In the genomic region with DNA sequence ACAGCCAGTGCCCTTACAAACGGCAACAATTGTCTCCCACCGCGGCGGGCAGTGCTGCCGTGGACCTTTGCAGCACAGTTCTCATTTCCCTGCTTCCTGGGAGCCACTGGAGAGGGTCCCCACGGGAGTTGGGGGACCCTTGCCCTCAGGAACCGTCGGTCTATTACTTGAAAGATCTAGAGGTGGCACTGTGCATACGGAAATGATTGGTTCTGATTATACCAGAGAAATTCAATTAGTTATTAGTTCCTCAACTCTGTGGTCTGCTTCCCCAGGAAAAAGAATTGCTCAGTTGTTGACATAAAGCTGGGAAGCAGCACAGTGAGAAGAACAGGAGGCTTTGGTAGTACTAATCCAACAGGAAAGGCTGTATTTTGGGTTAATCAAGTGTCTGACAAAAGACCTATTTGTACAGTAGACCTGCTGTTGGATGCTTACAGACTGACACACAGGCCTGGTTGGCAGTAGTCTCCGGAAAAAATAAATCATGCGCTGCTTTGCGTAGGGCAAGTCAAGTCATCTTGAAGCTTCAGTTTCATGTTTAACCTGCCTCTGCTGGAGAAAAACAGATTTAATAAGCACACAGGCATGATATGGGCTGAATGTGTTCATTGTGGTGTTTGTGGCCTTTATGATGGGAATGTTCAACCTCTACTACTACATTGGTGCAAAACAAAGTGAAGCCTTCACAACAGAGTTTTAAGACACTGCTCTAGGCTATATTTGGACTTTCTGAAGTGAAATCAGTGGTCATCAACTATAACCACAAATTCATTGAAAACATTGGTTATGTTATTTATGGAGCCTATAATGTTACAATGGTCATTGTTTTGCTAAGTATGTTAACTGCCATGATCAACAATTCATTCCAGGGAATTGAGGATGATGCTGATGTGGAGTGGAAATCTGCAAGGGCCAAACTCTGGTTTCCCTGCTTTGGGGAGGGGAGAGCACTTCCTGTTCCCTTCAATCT, we compare ENCODE assay signal across 10 cellular contexts. TPM values are rescaled to one million over a fixed set of nuclear protein-coding genes. Genes with fewer than 3 reads are reported as not detected.
A peak's percentile ranks its signal among the peaks of the same experiment; 100 is the strongest.
DNase-seq lines count a peak whose midpoint lies in the region; ATAC-seq, FAIRE-seq and TF ChIP-seq lines count a peak whose summit lies in the region.
"Had no signal": no experiment of that assay in that cellular context is flagged by ENCODE, and none has a peak within 500 bp of the region (broad histone marks: within the 10 kb centered on the region; RNA-seq: fewer than 3 reads in every experiment).

No MANE protein-coding gene starts in this region.

- peak overlapping the region; percentile 97 for H3K27ac ChIP-seq in SJSA1
- H3K27ac ChIP-seq in keratinocyte (ENCODE audit: control insufficient read depth, insufficient read depth, low read length) = no peak overlapping the region
- H3K27ac ChIP-seq: HL-60 had no signal

- H4K20me1 ChIP-seq in keratinocyte (ENCODE audit: control insufficient read depth, extremely low read depth, insufficient read depth, low read length) = no peaks in the 10 kb centered on the region

- H3K4me1 ChIP-seq in SJSA1 (replicated peaks) = peaks cover 60% of the 10 kb centered on the region
- H3K4me1 ChIP-seq in keratinocyte (ENCODE audit: control insufficient read depth, extremely low read depth, insufficient read depth, low read length) = peaks cover 19% of the 10 kb centered on the region

- dilution Hi-C loops in keratinocyte (cut with MboI; ENCODE audit: extremely low pct_ligation_motif_present, low sequenced_read_pairs) = no loop called here

- peak; percentile 21 for ATAC-seq in GM19395 (IDR thresholded peaks at IDR 0.05; ENCODE audit: unreplicated experiment)

- no peak for TF ChIP-seq CTCF in keratinocyte (optimal IDR thresholded peaks at IDR 0.05 in 1 of 3, IDR thresholded peaks at IDR 0.05 in 1 of 3, conservative IDR thresholded peaks at IDR 0.05 in 1 of 3; ENCODE audit: extremely low read depth in 1 of 3, insufficient read depth in 2 of 3, low read length in 3 of 3)

- no peaks in the 10 kb centered on the region for H3K27me3 ChIP-seq in SJSA1 (replicated peaks)
- H3K27me3 ChIP-seq in keratinocyte (ENCODE audit: control insufficient read depth, extremely low read depth, insufficient read depth, low read length) = peaks cover 3% of the 10 kb centered on the region

- DNase-seq in COLO829 (ENCODE audit: low spot score) = peak; percentile 72
- DNase-seq in SJSA1 (ENCODE audit: low read depth in 1 of 2, low spot score in 2 of 2) = peak in 1 of 2 experiments; percentile 55
- DNase-seq in keratinocyte (ENCODE audit: low read depth, low spot score) = no peak
- no peak for DNase-seq in NCI-H82 treated with DMSO at 0.1 percent for 48 hours (lab: John Stamatoyannopoulos, UW; ENCODE audit: unreplicated experiment)
- no peak for DNase-seq in OCI-M1 (lab: John Stamatoyannopoulos, UW)
- DNase-seq in NCI-H1048 (lab: John Stamatoyannopoulos, UW) = no peak
- no peak for DNase-seq in NCI-H345 (lab: John Stamatoyannopoulos, UW)
- DNase-seq: nucleus accumbens had no signal

- H3K4me2 ChIP-seq in keratinocyte (ENCODE audit: control insufficient read depth, extremely low read depth, insufficient read depth, low read depth, low read length) = no peak overlapping the region

- FAIRE-seq in keratinocyte (lab: Jason Lieb, UNC) = peak; percentile 44

- no peaks in the 10 kb centered on the region for H3K9me1 ChIP-seq in keratinocyte (ENCODE audit: control insufficient read depth, extremely low read depth, insufficient read depth, low read length)

- no peak overlapping the region for H3K4me3 ChIP-seq in SJSA1
- H3K4me3 ChIP-seq in keratinocyte (ENCODE audit: control insufficient read depth in 2 of 3, extremely low read depth in 1 of 3, insufficient read depth in 2 of 3, low read depth in 1 of 3, low read length in 3 of 3) = no peak overlapping the region

- H3K79me2 ChIP-seq in keratinocyte (ENCODE audit: control insufficient read depth, insufficient read depth, low read length) = no peaks in the 10 kb centered on the region

- no peak overlapping the region for H3K9ac ChIP-seq in keratinocyte (ENCODE audit: control insufficient read depth, extremely low read depth, insufficient read depth, low read length)

- no peak overlapping the region for H2AFZ ChIP-seq in keratinocyte (ENCODE audit: control insufficient read depth, low read length)

- H3K36me3 ChIP-seq in SJSA1 (no peaks in the 10 kb centered on the region), keratinocyte (ENCODE audit: control insufficient read depth in 2 of 2, extremely low read depth in 1 of 2, insufficient read depth in 2 of 2, low read length in 2 of 2) (no peaks in the 10 kb centered on the region)

- H3K9me3 ChIP-seq in SJSA1 (replicated peaks) (no peaks in the 10 kb centered on the region), keratinocyte (ENCODE audit: control insufficient read depth, low read depth, low read length) (no peaks in the 10 kb centered on the region)

RNA-seq across cellular contexts. Expression of a gene that starts 54.6 kb away (rescaled TPM):
- 17.7 and 22.0 TPM in 2 replicates for total RNA-seq in SJSA1 (2014; rRNA removed; shearing (Covaris generic))
- 112 to 273 TPM (median 259 TPM) in 3 replicates for polyA plus RNA-seq in keratinocyte
- 20.6 TPM for polyA plus RNA-seq in keratinocyte (2011; ENCODE audit: low read depth)
- polyA plus RNA-seq in keratinocyte (2011; cell fraction: cytosol; rRNA removed) = 60.9 and 114 TPM in 2 replicates
- polyA plus RNA-seq in keratinocyte (2011; cell fraction: nucleus; rRNA removed) = 163 and 241 TPM in 2 replicates
- polyA plus RNA-seq in keratinocyte (2012; ENCODE audit: low replicate concordance) = 99.9 and 119 TPM in 2 replicates
- polyA minus RNA-seq in keratinocyte = 142 to 283 TPM (median 212 TPM) in 3 replicates
- 103 TPM for polyA minus RNA-seq in keratinocyte (2011; cell fraction: cytosol; rRNA and poly(A)+ RNA removed)
- polyA minus RNA-seq in keratinocyte (2011; cell fraction: nucleus; rRNA and poly(A)+ RNA removed) = 220 and 372 TPM in 2 replicates
